Comparison of ENCODE assay signal across 9 cellular contexts in genomic region chr18:33194793-33195192, GRCh38.
"Had no signal": no experiment of that assay in that cellular context is flagged by ENCODE, and none has a peak within 500 bp of the region (broad histone marks: within the 10 kb centered on the region; RNA-seq: fewer than 3 reads in every experiment).

No MANE protein-coding gene starts in this region.

- H3K4me3 ChIP-seq: GM23248, GM23338, HAP-1 had no signal

- DNase-seq: GM23248, GOT3, H7, H9, HCEC 1CT, HFFc6 had no signal

- H3K4me3 Mint-ChIP-seq: GM23338, H9, HFFc6 had no signal

- H3K9me3 Mint-ChIP-seq: GM23338, H9 had no signal

- H3K9me3 ChIP-seq: HAP-1 had no signal

- H3K27ac Mint-ChIP-seq: GM23338, H9, HFFc6 had no signal

- ATAC-seq: GM23338, HCT116 had no signal

- H3K4me1 ChIP-seq: HAP-1 had no signal

- H3K27ac ChIP-seq: GM23248 had no signal

- H3K4me1 Mint-ChIP-seq: GM23338, H9 had no signal

- H3K36me3 ChIP-seq: HAP-1 had no signal
